In the genomic region with DNA sequence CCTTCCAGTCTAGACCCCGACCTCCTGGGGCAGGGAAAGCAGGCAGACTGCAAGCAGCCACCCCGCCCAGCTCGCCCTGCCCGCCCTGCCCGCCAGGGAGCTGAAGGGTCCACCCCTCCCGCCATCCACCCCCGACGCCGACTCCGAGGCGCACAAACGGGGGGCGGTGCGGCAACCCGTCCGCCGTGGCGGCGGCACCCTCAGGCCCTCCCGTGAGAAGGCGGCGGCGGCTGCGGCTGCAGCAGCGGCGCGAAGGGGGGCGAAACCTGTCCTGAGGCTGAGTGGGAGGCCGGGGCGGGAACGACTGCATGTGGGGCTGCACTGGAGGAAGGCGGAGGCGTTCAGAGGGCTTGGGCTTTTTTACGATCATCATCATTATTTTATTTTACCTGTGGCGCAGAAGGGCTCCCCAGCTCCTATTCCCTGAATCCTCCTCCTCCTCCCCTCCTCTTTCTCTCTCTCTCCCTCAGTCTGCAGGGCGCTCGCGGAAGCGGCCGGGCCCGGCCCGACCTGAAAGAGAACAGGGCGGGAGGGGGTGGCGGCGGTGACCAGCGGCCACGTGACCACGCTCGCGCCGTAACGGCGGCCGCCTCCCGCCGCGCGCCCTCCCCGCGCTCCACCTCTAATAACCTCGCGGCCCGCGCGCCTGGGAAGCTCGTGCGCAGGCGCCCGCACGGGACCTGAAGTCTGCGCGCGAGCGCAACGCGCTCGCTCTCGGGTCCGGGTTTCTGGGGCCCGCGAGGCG, we compare ENCODE assay signal across 8 cellular contexts. TPM values are rescaled to one million over a fixed set of nuclear protein-coding genes. Genes with fewer than 3 reads are reported as not detected.
DNase-seq lines count a peak whose midpoint lies in the region; ATAC-seq and TF ChIP-seq lines count a peak whose summit lies in the region.

TBC1D5 (minus strand) TSS at position 540 of the 745 bp plus-strand sequence. CDS start 234,061 bp downstream, outside the sequence.

- H3K27me3 Mint-ChIP-seq in immature natural killer cell (ENCODE audit: low read depth in 3 of 3): peaks cover 2 to 11% (median 3%) of the 10 kb centered on the region in 3 donors

- 0 to 1% (median 0%) methylated on average over 63 to 82 of the region's 82 CpGs for WGBS in spleen, 5 donors

- peak within 1 kb of the TSS; percentile 93 to 98 (median 95) for H3K4me3 Mint-ChIP-seq in immature natural killer cell

- H3K9me3 Mint-ChIP-seq in immature natural killer cell: no peaks in the 10 kb centered on the region

- TF ChIP-seq POLR2A in breast epithelium (IDR thresholded peaks at IDR 0.05) (peak; percentile 73), spleen (IDR thresholded peaks at IDR 0.05) (peak in 2 of 3 donors; percentile 19 to 42)

- H3K9me3 ChIP-seq in breast epithelium: no peaks in the 10 kb centered on the region
- no peaks in the 10 kb centered on the region for H3K9me3 ChIP-seq in spleen

- peaks cover 30 to 48% of the 10 kb centered on the region in 2 donors for H3K4me1 Mint-ChIP-seq in immature natural killer cell

- intact Hi-C loops in breast epithelium (cut with DNase I; ENCODE audit: low total_unique reads): no loop called here
- intact Hi-C loops in spleen (cut with DNase I; ENCODE audit: low total_unique reads): no loop called here

- H3K36me3 Mint-ChIP-seq in immature natural killer cell: no peaks in the 10 kb centered on the region

- H3K27ac Mint-ChIP-seq in immature natural killer cell: peak within 1 kb of the TSS; percentile 90 to 97 (median 95)

- ATAC-seq in GM18520 (IDR thresholded peaks at IDR 0.05; ENCODE audit: unreplicated experiment): peak; percentile 3
- ATAC-seq in HG03064 (IDR thresholded peaks at IDR 0.05; ENCODE audit: low read depth, unreplicated experiment): peak; percentile 62

- no peak for TF ChIP-seq CTCF in VCaP (conservative IDR thresholded peaks at IDR 0.05)
- no peak for TF ChIP-seq CTCF in breast epithelium (IDR thresholded peaks at IDR 0.05)
- TF ChIP-seq CTCF in spleen (IDR thresholded peaks at IDR 0.05 in 8 of 11, conservative IDR thresholded peaks at IDR 0.05 in 3 of 11): peak in 4 of 11 experiments; percentile 15 to 31 (median 22)

- no peaks in the 10 kb centered on the region for H3K27me3 ChIP-seq in breast epithelium
- H3K27me3 ChIP-seq in spleen (replicated peaks in 1 of 7): no peaks in the 10 kb centered on the region

- no peaks in the 10 kb centered on the region for H3K36me3 ChIP-seq in breast epithelium
- no peaks in the 10 kb centered on the region for H3K36me3 ChIP-seq in spleen

- H3K4me3 ChIP-seq in breast epithelium (peak within 1 kb of the TSS; percentile 68 to 89 (median 78)), spleen (peak within 1 kb of the TSS; percentile 49 to 97 (median 88))

- H3K27ac ChIP-seq in VCaP (peak within 1 kb of the TSS; percentile 100), breast epithelium (peak within 1 kb of the TSS; percentile 91 to 98), spleen (peak within 1 kb of the TSS; percentile 95 to 99 (median 97))

- DNase-seq in A172 (ENCODE audit: low spot score): no peak
- DNase-seq in NCI-H2107 treated with DMSO at 0.1 percent for 48 hours (lab: John Stamatoyannopoulos, UW; ENCODE audit: unreplicated experiment): peak; percentile 67
- DNase-seq in breast epithelium (ENCODE audit: low spot score in 2 of 2): peak; percentile 90 to 92
- peak; percentile 91 to 95 (median 94) for DNase-seq in immature natural killer cell
- DNase-seq in spleen: peak; percentile 99

- H3K4me1 ChIP-seq in breast epithelium (peaks cover 0 to 5% of the 10 kb centered on the region in 2 donors), spleen (peaks cover 31 to 64% (median 56%) of the 10 kb centered on the region in 6 donors)

RNA-seq across cellular contexts. Expression of gene TBC1D5, which starts in this region (rescaled TPM):
- 99.5 and 115 TPM in 2 replicates for total RNA-seq in A172 (2014; rRNA removed; shearing (Covaris generic))
- total RNA-seq in breast epithelium (100 to 1,000 TPM in 1 of 3 donors, 10 to 100 TPM in 2; 70.1 to 109 (median 90.1) TPM), spleen (100 to 1,000 TPM in 3 of 7 donors, 10 to 100 TPM in 4; 82.7 to 140 (median 97.9) TPM)
- polyA plus RNA-seq in immature natural killer cell (10 to 100 TPM; 20.5 to 49.2 (median 25.8) TPM), spleen (10 to 100 TPM in 1 of 3 donors, 1 to 10 TPM in 2; 6.4 to 17.7 (median 8.6) TPM)
